ENCODE assay signal across 8 cellular contexts in the genomic region with DNA sequence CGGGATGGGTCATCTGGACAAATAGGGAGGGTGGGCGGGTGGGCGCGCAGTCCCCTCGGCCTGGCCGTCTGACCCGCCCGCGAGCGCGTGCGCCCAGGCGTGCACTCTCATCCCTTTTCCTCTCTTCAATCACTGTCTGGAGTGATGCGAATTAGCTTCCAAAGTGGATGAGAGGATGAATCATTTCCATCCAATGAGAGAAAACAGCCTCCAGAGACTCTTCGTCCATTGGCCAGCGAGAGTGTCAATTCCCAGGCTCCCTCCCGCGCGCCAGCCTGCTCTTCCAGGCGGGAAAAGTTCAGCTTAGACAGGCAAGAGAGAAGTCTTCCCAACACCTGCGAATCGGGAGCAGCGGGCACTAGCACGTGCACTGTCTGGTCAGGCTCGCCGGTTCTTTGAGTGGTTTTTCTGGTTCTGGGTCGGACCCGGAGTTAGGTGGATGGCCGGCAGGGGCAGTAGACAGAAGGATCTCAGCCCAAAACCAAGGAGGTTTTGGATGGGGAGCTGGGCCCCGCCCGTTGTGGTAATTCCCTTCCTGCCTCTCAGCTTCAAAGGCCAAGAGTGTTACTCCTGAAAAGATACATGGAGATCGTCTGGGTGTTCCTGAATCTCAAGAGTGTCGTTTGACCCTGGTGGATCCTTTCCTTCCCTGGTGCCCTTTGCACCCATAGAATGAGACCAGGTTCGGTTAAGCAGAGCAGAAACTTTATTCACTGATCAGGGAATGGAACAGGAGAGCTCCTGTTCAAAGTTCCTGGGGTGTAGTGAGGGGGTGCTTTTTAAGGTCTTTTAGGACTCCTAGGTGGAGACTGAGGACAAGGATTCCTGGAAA. TPM values are rescaled to one million over a fixed set of nuclear protein-coding genes. Genes with fewer than 3 reads are reported as not detected.
DNase-seq lines count a peak whose midpoint lies in the region; ATAC-seq and TF ChIP-seq lines count a peak whose summit lies in the region.

No MANE protein-coding gene starts in this region.

- no peak overlapping the region for H3K27ac Mint-ChIP-seq in immature natural killer cell

- peaks cover 0 to 3% of the 10 kb centered on the region in 2 donors for H3K4me1 Mint-ChIP-seq in immature natural killer cell

- TF ChIP-seq CTCF in right lobe of liver (IDR thresholded peaks at IDR 0.05) (peak in 1 of 4 donors; percentile 13), vagina (IDR thresholded peaks at IDR 0.05) (peak in 1 of 3 experiments; percentile 19), spleen (IDR thresholded peaks at IDR 0.05 in 8 of 11, conservative IDR thresholded peaks at IDR 0.05 in 3 of 11) (no peak)

- H3K9me3 Mint-ChIP-seq in immature natural killer cell: peaks cover 0 to 3% (median 0%) of the 10 kb centered on the region in 6 donors

- ATAC-seq in right lobe of liver (peak; percentile 82 to 90 (median 86)), GM21423 (IDR thresholded peaks at IDR 0.05; ENCODE audit: unreplicated experiment) (no peak)

- peaks cover 2 to 21% (median 15%) of the 10 kb centered on the region in 3 donors for H3K27me3 Mint-ChIP-seq in immature natural killer cell (ENCODE audit: low read depth in 3 of 3)

- intact Hi-C loops in right lobe of liver (cut with DNase I) (no loop called here), vagina (cut with DNase I) (no loop called here), spleen (cut with DNase I; ENCODE audit: low total_unique reads) (no loop called here)

- peak; percentile 76 for DNase-seq in COLO829 (ENCODE audit: low spot score)
- peak; percentile 12 for DNase-seq in NCI-H2029 treated with DMSO at 0.1 percent for 48 hours (lab: John Stamatoyannopoulos, UW)
- peak; percentile 39 for DNase-seq in dermis blood vessel endothelial cell
- DNase-seq in right lobe of liver: peak; percentile 55 to 71 (median 65)
- no peak for DNase-seq in vagina (ENCODE audit: extremely low spot score in 2 of 2)
- no peak for DNase-seq in spleen
- no peak for DNase-seq in immature natural killer cell

- no peak overlapping the region for H3K27ac ChIP-seq in right lobe of liver
- no peak overlapping the region for H3K27ac ChIP-seq in vagina
- no peak overlapping the region for H3K27ac ChIP-seq in spleen

- H3K27me3 ChIP-seq in right lobe of liver (no peaks in the 10 kb centered on the region), vagina (no peaks in the 10 kb centered on the region), spleen (replicated peaks in 1 of 7) (peaks cover 0 to 65% (median 40%) of the 10 kb centered on the region in 7 donors)

- WGBS in right lobe of liver (ENCODE audit: insufficient coverage, low coverage, low lambda C conversion rate, missing lambda C conversion rate): 16% methylated on average over 25 of the region's 34 CpGs
- 14 to 24% (median 18%) methylated on average over 23 to 34 of the region's 34 CpGs for WGBS in spleen, 5 donors

- no peak for TF ChIP-seq POLR2A in right lobe of liver (IDR thresholded peaks at IDR 0.05)
- no peak for TF ChIP-seq POLR2A in vagina (IDR thresholded peaks at IDR 0.05)
- no peak for TF ChIP-seq POLR2A in spleen (IDR thresholded peaks at IDR 0.05)

- H3K4me3 Mint-ChIP-seq in immature natural killer cell: no peak overlapping the region

- H3K4me1 ChIP-seq in right lobe of liver: peaks cover 0 to 11% (median 3%) of the 10 kb centered on the region in 4 donors
- no peaks in the 10 kb centered on the region for H3K4me1 ChIP-seq in vagina
- peaks cover 0 to 15% (median 6%) of the 10 kb centered on the region in 6 donors for H3K4me1 ChIP-seq in spleen

- H3K36me3 Mint-ChIP-seq in immature natural killer cell: no peaks in the 10 kb centered on the region

- H3K9me3 ChIP-seq in right lobe of liver: no peaks in the 10 kb centered on the region
- H3K9me3 ChIP-seq in vagina: no peaks in the 10 kb centered on the region
- peaks cover 0 to 9% (median 0%) of the 10 kb centered on the region in 8 donors for H3K9me3 ChIP-seq in spleen

- H3K4me3 ChIP-seq in right lobe of liver (peak overlapping the region in 2 of 3 donors; percentile 18 to 28), vagina (peak overlapping the region; percentile 26 to 38), spleen (peak overlapping the region in 1 of 8 donors; percentile 44)

- H3K36me3 ChIP-seq in right lobe of liver (no peaks in the 10 kb centered on the region), vagina (no peaks in the 10 kb centered on the region), spleen (no peaks in the 10 kb centered on the region)

RNA-seq across cellular contexts. Expression of gene GLYATL1, which starts 33.4 kb away (rescaled TPM):
- 0.17 TPM in 1 of 2 replicates, not detected in the other for total RNA-seq in dermis blood vessel endothelial cell
- 100 to 1,000 TPM; 200 to 425 (median 351) TPM for total RNA-seq in right lobe of liver
- total RNA-seq in vagina: not detected
- total RNA-seq in spleen: not detected
- not detected for polyA plus RNA-seq in spleen
- polyA plus RNA-seq in immature natural killer cell: not detected

Comparison
In these comparisons a context has a peak if more than half of its experiments do, and no peak if none do; other contexts are left out.
1. DNase-seq: peak in COLO829 (single experiment), NCI-H2029 treated with DMSO at 0.1 percent for 48 hours (single experiment), dermis blood vessel endothelial cell (single experiment) and right lobe of liver (3 of 3); none in vagina (0 of 2), spleen (single experiment) and immature natural killer cell (0 of 3).
2. RNA of gene GLYATL1, which starts 33.4 kb away (total RNA-seq): 200 to 425 TPM in right lobe of liver; 0.17 TPM in dermis blood vessel endothelial cell, not detected in vagina (single experiment) and not detected in spleen; every median in the first group is over 100 times any median in the second.